In the genomic region with DNA sequence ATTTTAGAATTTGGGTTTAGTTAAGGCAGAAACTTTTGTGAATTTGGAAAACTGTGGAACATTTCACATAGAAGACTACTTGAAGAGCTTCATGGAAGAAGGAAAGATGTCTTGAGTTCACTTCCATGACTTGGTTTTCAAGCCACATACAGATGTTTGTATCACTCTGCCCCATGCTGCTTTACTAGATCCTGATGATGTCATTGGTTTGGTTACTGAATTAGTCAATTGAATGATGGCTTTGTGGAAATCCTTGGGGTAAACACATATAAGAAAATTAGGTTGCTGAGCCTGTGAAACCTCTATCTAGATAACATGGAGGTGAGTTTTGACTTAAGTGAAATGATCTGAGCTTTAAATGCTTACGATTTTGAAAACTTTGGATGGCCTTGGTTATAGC, we compare ENCODE assay signal across 1 cellular context.
TF ChIP-seq lines count a peak whose summit lies in the region.

No MANE protein-coding gene starts in this region.

TF ChIP-seq in HEK293, 187 proteins besides CTCF, POLR2A, EP300 and RAD21 (continued from another document):
- TF ChIP-seq ZNF791 (tag by site-specific recombination; IDR thresholded peaks at IDR 0.05) (no peak), ZNF610 (tag by site-specific recombination; IDR thresholded peaks at IDR 0.05; ENCODE audit: borderline replicate concordance) (no peak), ZNF426 (tag by site-specific recombination; IDR thresholded peaks at IDR 0.05) (0 out of 2 replicates have a peak, but pooled peaks have one; percentile 5), ZNF391 (tag by site-specific recombination; IDR thresholded peaks at IDR 0.05; ENCODE audit: borderline replicate concordance, low read depth) (no peak), ZXDB (tag by site-specific recombination; IDR thresholded peaks at IDR 0.05) (no peak), ZNF707 (tag by site-specific recombination; IDR thresholded peaks at IDR 0.05) (no peak), ZNF211 (tag by site-specific recombination; IDR thresholded peaks at IDR 0.05; ENCODE audit: low read depth) (no peak), ZNF629 (tag by site-specific recombination; IDR thresholded peaks at IDR 0.05) (peak; percentile 24; the same call in 1 of the 2 replicates), SCRT1 (tag by site-specific recombination; IDR thresholded peaks at IDR 0.05; ENCODE audit: borderline replicate concordance) (no peak), ZNF561 (tag by site-specific recombination; IDR thresholded peaks at IDR 0.05; ENCODE audit: borderline replicate concordance) (no peak), ZNF664 (tag by site-specific recombination; IDR thresholded peaks at IDR 0.05) (no peak), ZNF169 (tag by site-specific recombination; IDR thresholded peaks at IDR 0.05) (no peak)
- TF ChIP-seq, protein P1, sequence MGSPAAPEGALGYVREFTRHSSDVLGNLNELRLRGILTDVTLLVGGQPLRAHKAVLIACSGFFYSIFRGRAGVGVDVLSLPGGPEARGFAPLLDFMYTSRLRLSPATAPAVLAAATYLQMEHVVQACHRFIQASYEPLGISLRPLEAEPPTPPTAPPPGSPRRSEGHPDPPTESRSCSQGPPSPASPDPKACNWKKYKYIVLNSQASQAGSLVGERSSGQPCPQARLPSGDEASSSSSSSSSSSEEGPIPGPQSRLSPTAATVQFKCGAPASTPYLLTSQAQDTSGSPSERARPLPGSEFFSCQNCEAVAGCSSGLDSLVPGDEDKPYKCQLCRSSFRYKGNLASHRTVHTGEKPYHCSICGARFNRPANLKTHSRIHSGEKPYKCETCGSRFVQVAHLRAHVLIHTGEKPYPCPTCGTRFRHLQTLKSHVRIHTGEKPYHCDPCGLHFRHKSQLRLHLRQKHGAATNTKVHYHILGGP (tag by site-specific recombination; IDR thresholded peaks at IDR 0.05) = no peak
- TF ChIP-seq, protein P2, sequence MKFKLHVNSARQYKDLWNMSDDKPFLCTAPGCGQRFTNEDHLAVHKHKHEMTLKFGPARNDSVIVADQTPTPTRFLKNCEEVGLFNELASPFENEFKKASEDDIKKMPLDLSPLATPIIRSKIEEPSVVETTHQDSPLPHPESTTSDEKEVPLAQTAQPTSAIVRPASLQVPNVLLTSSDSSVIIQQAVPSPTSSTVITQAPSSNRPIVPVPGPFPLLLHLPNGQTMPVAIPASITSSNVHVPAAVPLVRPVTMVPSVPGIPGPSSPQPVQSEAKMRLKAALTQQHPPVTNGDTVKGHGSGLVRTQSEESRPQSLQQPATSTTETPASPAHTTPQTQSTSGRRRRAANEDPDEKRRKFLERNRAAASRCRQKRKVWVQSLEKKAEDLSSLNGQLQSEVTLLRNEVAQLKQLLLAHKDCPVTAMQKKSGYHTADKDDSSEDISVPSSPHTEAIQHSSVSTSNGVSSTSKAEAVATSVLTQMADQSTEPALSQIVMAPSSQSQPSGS (tag by site-specific recombination; IDR thresholded peaks at IDR 0.05; ENCODE audit: low read depth) = peak; percentile 86
